ENCODE assay signal across 25 cellular contexts in the genomic region with DNA sequence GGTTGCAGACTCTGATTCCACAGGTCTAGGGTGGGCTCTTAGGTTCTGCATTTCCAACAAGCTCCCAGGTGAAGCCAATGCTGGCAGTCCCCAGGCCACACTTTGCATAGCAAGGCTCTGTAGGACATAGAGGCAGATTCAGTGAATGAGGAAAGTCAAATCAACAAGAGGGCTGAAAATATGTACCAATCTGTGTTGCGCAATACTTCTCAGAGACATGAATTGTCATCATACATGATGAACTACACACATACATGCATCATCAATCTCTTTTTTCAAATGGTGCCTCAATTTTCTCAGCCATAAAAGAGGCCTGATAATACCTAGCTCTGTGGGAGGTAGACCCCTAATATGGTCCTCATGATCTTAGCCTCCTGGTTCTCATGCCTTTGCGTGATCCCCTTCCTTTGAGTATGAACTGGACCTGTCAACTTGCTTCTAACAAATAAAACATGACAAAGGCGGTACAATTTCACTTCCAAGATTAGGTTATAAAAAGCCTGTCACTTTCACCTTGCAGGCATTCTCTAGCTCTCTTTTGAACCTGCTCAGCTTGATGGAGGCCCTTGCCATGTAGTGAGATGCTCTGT. TPM values are rescaled to one million over a fixed set of nuclear protein-coding genes. Genes with fewer than 3 reads are reported as not detected.
"Had no signal": no experiment of that assay in that cellular context is flagged by ENCODE, and none has a peak within 500 bp of the region (broad histone marks: within the 10 kb centered on the region; RNA-seq: fewer than 3 reads in every experiment).

No MANE protein-coding gene starts in this region.

- H3K9me3 Mint-ChIP-seq: activated naive CD4-positive, alpha-beta T cell treated with anti-CD3 and anti-CD28 coated beads, Interleukin-2, amount 50 U/mL, for 72 hours; activated T-cell treated with anti-CD3 and anti-CD28 coated beads, Interleukin-2, amount 50 U/mL, for 24 hours; activated T-helper 17 cell treated with anti-CD3 and anti-CD28 coated beads, Interleukin-2, amount 50 U/mL, for 72 hours; mesothelial cell of epicardium had no signal

- H3K4me1 Mint-ChIP-seq: mesothelial cell of epicardium had no signal

- ATAC-seq: activated CD8-positive, alpha-beta T cell treated with anti-CD3 and anti-CD28 coated beads, Interleukin-2, amount 10 ng/mL, durations not matched to agents 7 days and 5 days; activated naive CD4-positive, alpha-beta T cell treated with anti-CD3 and anti-CD28 coated beads, Interleukin-2, amount 50 U/mL, for 72 hours; activated T-helper 17 cell treated with anti-CD3 and anti-CD28 coated beads, Interleukin-2, amount 50 U/mL, for 72 hours; gastrocnemius medialis; left ventricle myocardium superior; naive thymus-derived CD8-positive, alpha-beta T cell had no signal

- H3K9me3 ChIP-seq: ascending aorta, esophagus muscularis mucosa, gastrocnemius medialis, sigmoid colon, upper lobe of left lung had no signal

- H3K27ac ChIP-seq: ascending aorta, brain microvascular endothelial cell, esophagus muscularis mucosa, gastrocnemius medialis, sigmoid colon, upper lobe of left lung had no signal

- DNase-seq: activated CD4-positive, alpha-beta T cell treated with anti-CD3 and anti-CD28 coated beads for 1 hour; activated CD4-positive, alpha-beta T cell treated with anti-CD3 and anti-CD28 coated beads, Interleukin-2, amount 50 U/mL, for 1 hour; activated CD8-positive, alpha-beta T cell treated with anti-CD3 and anti-CD28 coated beads, Interleukin-2, amount 10 ng/mL, durations not matched to agents 7 days and 5 days; activated T-cell treated with anti-CD3 and anti-CD28 coated beads, Interleukin-2, amount 50 U/mL, for 24 hours; brain microvascular endothelial cell; central memory CD4-positive, alpha-beta T cell; dermis blood vessel endothelial cell; effector memory CD4-positive, alpha-beta T cell; gastrocnemius medialis; hypothalamus; left ventricle myocardium superior; mammary epithelial cell; naive thymus-derived CD8-positive, alpha-beta T cell; sigmoid colon; stimulated activated CD4-positive, alpha-beta T cell treated with anti-CD3 and anti-CD28 coated beads, Interleukin-2, amount 100 ng/mL, for 48 hours; stimulated activated CD8-positive, alpha-beta memory T cell treated with anti-CD3 and anti-CD28 coated beads, Interleukin-4, amount 100 ng/mL, for 48 hours; stimulated activated naive CD4-positive, alpha-beta T cell; upper lobe of left lung had no signal

- H3K36me3 Mint-ChIP-seq: mesothelial cell of epicardium had no signal

- H3K27me3 Mint-ChIP-seq: activated T-cell treated with anti-CD3 and anti-CD28 coated beads, Interleukin-2, amount 50 U/mL, for 24 hours; activated T-helper 17 cell treated with anti-CD3 and anti-CD28 coated beads, Interleukin-2, amount 50 U/mL, for 72 hours; naive thymus-derived CD8-positive, alpha-beta T cell had no signal

- H3K4me3 Mint-ChIP-seq: activated CD8-positive, alpha-beta T cell treated with anti-CD3 and anti-CD28 coated beads, Interleukin-2, amount 10 ng/mL, durations not matched to agents 7 days and 5 days; activated T-cell treated with anti-CD3 and anti-CD28 coated beads, Interleukin-2, amount 50 U/mL, for 24 hours; activated T-helper 17 cell treated with anti-CD3 and anti-CD28 coated beads, Interleukin-2, amount 50 U/mL, for 72 hours; mesothelial cell of epicardium; naive thymus-derived CD8-positive, alpha-beta T cell had no signal

- H3K27me3 ChIP-seq: ascending aorta, brain microvascular endothelial cell, esophagus muscularis mucosa, gastrocnemius medialis, sigmoid colon, upper lobe of left lung had no signal

- H3K4me3 ChIP-seq: ascending aorta, esophagus muscularis mucosa, gastrocnemius medialis, sigmoid colon, upper lobe of left lung had no signal

- H3K36me3 ChIP-seq: ascending aorta, brain microvascular endothelial cell, esophagus muscularis mucosa, gastrocnemius medialis, sigmoid colon, upper lobe of left lung had no signal

- H3K4me1 ChIP-seq: ascending aorta, esophagus muscularis mucosa, gastrocnemius medialis, sigmoid colon, upper lobe of left lung had no signal

- H3K27ac Mint-ChIP-seq: activated CD8-positive, alpha-beta T cell treated with anti-CD3 and anti-CD28 coated beads, Interleukin-2, amount 10 ng/mL, durations not matched to agents 7 days and 5 days; activated naive CD4-positive, alpha-beta T cell treated with anti-CD3 and anti-CD28 coated beads, Interleukin-2, amount 50 U/mL, for 72 hours; activated T-cell treated with anti-CD3 and anti-CD28 coated beads, Interleukin-2, amount 50 U/mL, for 24 hours; activated T-helper 17 cell treated with anti-CD3 and anti-CD28 coated beads, Interleukin-2, amount 50 U/mL, for 72 hours; mesothelial cell of epicardium; naive thymus-derived CD8-positive, alpha-beta T cell had no signal

RNA-seq across cellular contexts. Expression of a gene that starts 49.0 kb away (rescaled TPM):
- total RNA-seq: mammary epithelial cell, osteoblast, renal cortical epithelial cell had no signal
- polyA plus RNA-seq: mammary epithelial cell had no signal
